ENCODE assay signal across 8 cellular contexts in genomic region chr2:157777425-157777824, GRCh38.
A peak's percentile ranks its signal among the peaks of the same experiment; 100 is the strongest.
DNase-seq lines count a peak whose midpoint lies in the region; ATAC-seq and TF ChIP-seq lines count a peak whose summit lies in the region.

No MANE protein-coding gene starts in this region.

- POLR2A ChIA-PET in PC-3 (lab: Charles Lee; ENCODE audit: unreplicated experiment) = no interaction called here

- peaks cover 12% of the 10 kb centered on the region for H3K4me1 Mint-ChIP-seq in activated naive CD8-positive, alpha-beta T cell treated with anti-CD3 and anti-CD28 coated beads for 36 hours

- no peak overlapping the region for H3K4me2 ChIP-seq in GM23248 (ENCODE audit: unreplicated experiment)
- H3K4me2 ChIP-seq in PC-3 (ENCODE audit: low read length) = no peak overlapping the region

- no peak overlapping the region for H3K9ac ChIP-seq in GM23248
- no peak overlapping the region for H3K9ac ChIP-seq in PC-3 (ENCODE audit: low read length)

- H3K4me1 ChIP-seq in GM23248 (ENCODE audit: insufficient read depth) (no peaks in the 10 kb centered on the region), PC-3 (ENCODE audit: insufficient read depth, low read length) (no peaks in the 10 kb centered on the region), right cardiac atrium (ENCODE audit: control insufficient read depth, insufficient read depth, low read length) (no peaks in the 10 kb centered on the region)

- H2AFZ ChIP-seq in GM23248 (no peak overlapping the region), PC-3 (ENCODE audit: low read length) (no peak overlapping the region)

- H3K36me3 Mint-ChIP-seq in activated naive CD8-positive, alpha-beta T cell treated with anti-CD3 and anti-CD28 coated beads for 36 hours = peaks cover 2% of the 10 kb centered on the region

- ATAC-seq in PC-3 = peak; percentile 37
- ATAC-seq in right cardiac atrium = no peak
- ATAC-seq in GM21786 (IDR thresholded peaks at IDR 0.05; ENCODE audit: unreplicated experiment) = no peak

- H3K27me3 ChIP-seq in GM23248 (replicated peaks; ENCODE audit: insufficient read depth) = no peaks in the 10 kb centered on the region
- no peaks in the 10 kb centered on the region for H3K27me3 ChIP-seq in PC-3 (ENCODE audit: low read length)
- H3K27me3 ChIP-seq in right cardiac atrium (ENCODE audit: control insufficient read depth, insufficient read depth) = no peaks in the 10 kb centered on the region

- BruUV-seq in PC-3 (replicated peaks; lab: Mats Ljungman, UMichigan) = no TSS peak

- WGBS in GM23248 (ENCODE audit: low coverage in 1 of 2, low lambda C conversion rate in 2 of 2, missing lambda C conversion rate in 2 of 2), 2 experiments = 55 to 56% methylated on average over 4 of the region's 4 CpGs
- whole genome bisulfite sequencing in right cardiac atrium = 70% methylated on average over 4 of the region's 4 CpGs

- TF ChIP-seq CTCF in PC-3 (conservative IDR thresholded peaks at IDR 0.05; ENCODE audit: low read depth, low read length) = peak; percentile 86

- H3K4me3 ChIP-seq in GM23248 (no peak overlapping the region), PC-3 (ENCODE audit: low read length) (no peak overlapping the region), right cardiac atrium (ENCODE audit: low read length) (no peak overlapping the region)

- H3F3A ChIP-seq in GM23248 (ENCODE audit: insufficient read depth) (no peaks in the 10 kb centered on the region), PC-3 (ENCODE audit: low read length, unreplicated experiment) (no peaks in the 10 kb centered on the region)

- no peak overlapping the region for H3K4me3 Mint-ChIP-seq in activated naive CD8-positive, alpha-beta T cell treated with anti-CD3 and anti-CD28 coated beads for 36 hours

- intact Hi-C loops in PC-3 (cut with micrococcal nuclease) = loop anchor here (1.0 to 10.0 kb wide), 5 partner anchors 99 to 970 kb away; partner anchors contain the start of gene ACVR1
- intact Hi-C loops in right cardiac atrium (cut with DNase I) = loop anchor here (2.0 to 5.0 kb wide), 4 partner anchors 230 to 235 kb away; no protein-coding TSS in a partner anchor

- in situ Hi-C loops in GM23248 (cut with MboI) = no loop called here

- H3K9me2 ChIP-seq in GM23248 (ENCODE audit: insufficient read depth) = no peaks in the 10 kb centered on the region
- H3K9me2 ChIP-seq in PC-3 (replicated peaks; ENCODE audit: low read length) = no peaks in the 10 kb centered on the region

- H4K20me1 ChIP-seq in GM23248 (ENCODE audit: insufficient read depth) (no peaks in the 10 kb centered on the region), PC-3 (ENCODE audit: low read length) (no peaks in the 10 kb centered on the region)

- no peaks in the 10 kb centered on the region for H3K9me3 Mint-ChIP-seq in activated naive CD8-positive, alpha-beta T cell treated with anti-CD3 and anti-CD28 coated beads for 36 hours

- H3K36me3 ChIP-seq in GM23248 (ENCODE audit: low read depth) (peaks cover 42% of the 10 kb centered on the region; the same call in 1 of the 2 replicates), PC-3 (ENCODE audit: low read depth, low read length) (no peaks in the 10 kb centered on the region; the same call in 1 of the 2 replicates)

- H3K27ac Mint-ChIP-seq in activated naive CD8-positive, alpha-beta T cell treated with anti-CD3 and anti-CD28 coated beads for 36 hours = no peak overlapping the region

- no peak overlapping the region for H3K27ac ChIP-seq in GM23248
- no peak overlapping the region for H3K27ac ChIP-seq in PC-3 (ENCODE audit: low read length)
- no peak overlapping the region for H3K27ac ChIP-seq in right cardiac atrium (ENCODE audit: low read length)

- H3K79me2 ChIP-seq in GM23248 (ENCODE audit: insufficient read depth) (peaks cover 23% of the 10 kb centered on the region), PC-3 (ENCODE audit: low read length) (no peaks in the 10 kb centered on the region)

- peak; percentile 45 for DNase-seq in Ammon's horn (ENCODE audit: low spot score)
- DNase-seq in GM23248 = peak; percentile 70
- DNase-seq in PC-3 = peak; percentile 77
- peak; percentile 22 for DNase-seq in activated naive CD8-positive, alpha-beta T cell treated with anti-CD3 and anti-CD28 coated beads for 36 hours
- DNase-seq in right cardiac atrium = peak in 2 of 3 donors; percentile 40 to 59
- peak; percentile 29 for DNase-seq in stimulated activated CD4-positive, alpha-beta T cell treated with anti-CD3 and anti-CD28 coated beads, Interleukin-2, amount 100 ng/mL, for 4 hours (ENCODE audit: low read depth)
- DNase-seq in NK-92 (lab: John Stamatoyannopoulos, UW; ENCODE audit: unreplicated experiment) = no peak

- CTCF ChIA-PET in PC-3 (lab: Charles Lee) = interaction anchor here (1.0 kb wide), 1 partner anchor 205 kb away, joined by 3 read pairs; no protein-coding TSS in a partner anchor

- H3K9me3 ChIP-seq in GM23248 (ENCODE audit: low read depth) = no peaks in the 10 kb centered on the region
- no peaks in the 10 kb centered on the region for H3K9me3 ChIP-seq in PC-3 (ENCODE audit: low read length)
- no peaks in the 10 kb centered on the region for H3K9me3 ChIP-seq in right cardiac atrium (ENCODE audit: control insufficient read depth, low read length)

- no peaks in the 10 kb centered on the region for H3K27me3 Mint-ChIP-seq in activated naive CD8-positive, alpha-beta T cell treated with anti-CD3 and anti-CD28 coated beads for 36 hours
